Comparison of ENCODE assay signal across 1 cellular context in genomic region chr6:31587791-31588777, GRCh38.
TF ChIP-seq lines count a peak whose summit lies in the region.

No MANE protein-coding gene starts in this region.

TF ChIP-seq in endothelial cell of umbilical vein, 7 proteins besides CTCF, POLR2A, EP300 and RAD21:
- TF ChIP-seq, protein P1, sequence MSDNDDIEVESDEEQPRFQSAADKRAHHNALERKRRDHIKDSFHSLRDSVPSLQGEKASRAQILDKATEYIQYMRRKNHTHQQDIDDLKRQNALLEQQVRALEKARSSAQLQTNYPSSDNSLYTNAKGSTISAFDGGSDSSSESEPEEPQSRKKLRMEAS (IDR thresholded peaks at IDR 0.05; ENCODE audit: insufficient read depth, insufficient read length) = no peak
- TF ChIP-seq EZH2 (IDR thresholded peaks at IDR 0.05; ENCODE audit: borderline replicate concordance, low read depth, low read length, severe bottlenecking) = no peak
